ENCODE assay signal across 25 cellular contexts in genomic region chr9:88789785-88790184, GRCh38.
A peak's percentile ranks its signal among the peaks of the same experiment; 100 is the strongest.
DNase-seq lines count a peak whose midpoint lies in the region; ATAC-seq and TF ChIP-seq lines count a peak whose summit lies in the region.
"Had no signal": no experiment of that assay in that cellular context is flagged by ENCODE, and none has a peak within 500 bp of the region (broad histone marks: within the 10 kb centered on the region; RNA-seq: fewer than 3 reads in every experiment).

No MANE protein-coding gene starts in this region.

- no peak for ATAC-seq in natural killer cell treated with Interleukin-12 subunit alpha and Interleukin-12 subunit beta and Interleukin-15 and Interleukin-18, amount 100 ng/mL, for 72 hours
- ATAC-seq in HG03439 (IDR thresholded peaks at IDR 0.05; ENCODE audit: unreplicated experiment) = no peak
- ATAC-seq: K562, Right ventricle myocardium inferior, sciatic nerve, T-cell had no signal

- no peaks in the 10 kb centered on the region for H3K4me1 Mint-ChIP-seq in natural killer cell treated with Interleukin-12 subunit alpha and Interleukin-12 subunit beta and Interleukin-15 and Interleukin-18, amount 100 ng/mL, for 72 hours (ENCODE audit: low read depth in 2 of 2)
- H3K4me1 Mint-ChIP-seq: H9, immature natural killer cell had no signal

- H2AFZ ChIP-seq in ACC112 (ENCODE audit: low read length, unreplicated experiment) = no peak overlapping the region

- no peak overlapping the region for H3K4me3 Mint-ChIP-seq in natural killer cell treated with Interleukin-12 subunit alpha and Interleukin-12 subunit beta and Interleukin-15 and Interleukin-18, amount 100 ng/mL, for 72 hours
- H3K4me3 Mint-ChIP-seq: H9, immature natural killer cell, T-cell had no signal

- no peak overlapping the region for H3K4me3 ChIP-seq in ACC112 (ENCODE audit: low read depth, low read length)
- H3K4me3 ChIP-seq in fibroblast of villous mesenchyme (ENCODE audit: low read depth, low read length) = no peak overlapping the region
- H3K4me3 ChIP-seq: adrenal gland, K562, lung, ovary had no signal

- no peaks in the 10 kb centered on the region for H3K36me3 Mint-ChIP-seq in natural killer cell treated with Interleukin-12 subunit alpha and Interleukin-12 subunit beta and Interleukin-15 and Interleukin-18, amount 100 ng/mL, for 72 hours
- H3K36me3 Mint-ChIP-seq: immature natural killer cell, T-cell had no signal

- no peaks in the 10 kb centered on the region for H3K79me2 ChIP-seq in ACC112 (ENCODE audit: control insufficient read depth, insufficient read depth, low read length, unreplicated experiment)

- H3K27ac Mint-ChIP-seq in natural killer cell treated with Interleukin-12 subunit alpha and Interleukin-12 subunit beta and Interleukin-15 and Interleukin-18, amount 100 ng/mL, for 72 hours = no peak overlapping the region
- H3K27ac Mint-ChIP-seq: H9, immature natural killer cell, T-cell had no signal

- no peaks in the 10 kb centered on the region for H3K36me3 ChIP-seq in ACC112 (ENCODE audit: insufficient read depth, low read length)
- H3K36me3 ChIP-seq: adrenal gland, ovary had no signal

- peaks cover 21% of the 10 kb centered on the region in 2 donors for H3K27me3 Mint-ChIP-seq in natural killer cell treated with Interleukin-12 subunit alpha and Interleukin-12 subunit beta and Interleukin-15 and Interleukin-18, amount 100 ng/mL, for 72 hours

- peak overlapping the region; percentile 37; the same call in 1 of the 2 replicates for H3K27ac ChIP-seq in ACC112 (ENCODE audit: low read depth, low read length)
- H3K27ac ChIP-seq: adrenal gland, HL-60, ovary had no signal

- H3K27me3 ChIP-seq in ACC112 (ENCODE audit: insufficient read depth, low read length) = no peaks in the 10 kb centered on the region
- H3K27me3 ChIP-seq: adrenal gland, ovary had no signal

- H3K4me1 ChIP-seq in ACC112 (ENCODE audit: control insufficient read depth, insufficient read depth, low read length, unreplicated experiment) = peaks cover 31% of the 10 kb centered on the region
- H3K4me1 ChIP-seq: adrenal gland had no signal

- no peaks in the 10 kb centered on the region for H3K9me3 Mint-ChIP-seq in natural killer cell treated with Interleukin-12 subunit alpha and Interleukin-12 subunit beta and Interleukin-15 and Interleukin-18, amount 100 ng/mL, for 72 hours
- H3K9me3 Mint-ChIP-seq: H9, T-cell had no signal

- DNase-seq in ELR (ENCODE audit: low read depth) (peak; percentile 30), amniotic epithelial cell (ENCODE audit: low read depth) (peak; percentile 69), fibroblast of villous mesenchyme (ENCODE audit: low read depth) (peak; percentile 39), epidermal melanocyte (ENCODE audit: insufficient read length, low spot score) (no peak), NCI-H146 (lab: John Stamatoyannopoulos, UW) (no peak)
- DNase-seq in natural killer cell treated with Interleukin-12 subunit alpha and Interleukin-12 subunit beta and Interleukin-15 and Interleukin-18, amount 100 ng/mL, for 72 hours (ENCODE audit: low spot score) = no peak
- DNase-seq: activated CD4-positive, alpha-beta T cell treated with anti-CD3 and anti-CD28 coated beads, Interleukin-2, amount 50 U/mL, for 48 hours; adrenal gland; AML-193; EL; H9; head of caudate nucleus; immature natural killer cell; NCI-H2081; NCI-H510A treated with DMSO at 0.1 percent for 48 hours; ovary; stimulated activated CD4-positive, alpha-beta T cell treated with anti-CD3 and anti-CD28 coated beads, Interleukin-1b, Interleukin-23, amount 100 ng/mL, for 48 hours; T-cell had no signal

- TF ChIP-seq CTCF in fibroblast of villous mesenchyme (IDR thresholded peaks at IDR 0.05; ENCODE audit: insufficient read depth, low read depth, low read length) = no peak

Comparison
In these comparisons a context has a peak if more than half of its experiments do, and no peak if none do; other contexts are left out.
1. DNase-seq: peak in ELR (single experiment), amniotic epithelial cell (single experiment) and fibroblast of villous mesenchyme (single experiment); none in epidermal melanocyte (single experiment), natural killer cell treated with Interleukin-12 subunit alpha and Interleukin-12 subunit beta and Interleukin-15 and Interleukin-18, amount 100 ng/mL, for 72 hours (single experiment) and NCI-H146 (single experiment).